ENCODE assay signal across 13 cellular contexts in the genomic region with DNA sequence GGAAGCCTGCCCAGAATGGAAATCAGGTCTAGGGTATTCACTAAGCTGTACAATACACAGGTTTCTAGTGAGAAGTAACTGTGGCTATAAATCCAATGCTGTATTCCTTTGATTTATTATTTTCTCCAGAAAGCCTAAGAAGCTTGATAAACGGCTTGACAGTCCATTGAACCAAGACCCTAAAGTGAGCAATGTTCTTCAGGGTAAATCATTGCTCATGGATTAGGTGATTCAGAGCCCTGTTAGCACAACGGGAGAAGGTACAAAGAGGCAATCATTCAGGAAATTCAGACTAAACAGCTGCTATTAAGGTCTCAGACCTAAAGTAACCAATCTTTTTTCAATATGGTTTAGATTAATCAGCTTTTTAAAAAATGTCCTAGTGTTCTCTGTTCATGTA.
DNase-seq lines count a peak whose midpoint lies in the region; ATAC-seq and TF ChIP-seq lines count a peak whose summit lies in the region.
"Had no signal": no experiment of that assay in that cellular context is flagged by ENCODE, and none has a peak within 500 bp of the region (broad histone marks: within the 10 kb centered on the region; RNA-seq: fewer than 3 reads in every experiment).

No MANE protein-coding gene starts in this region.

- no peak overlapping the region for H3K27ac ChIP-seq in CD8-positive, alpha-beta T cell (ENCODE audit: low read depth, low read length)
- H3K27ac ChIP-seq: GM23248, HL-60 had no signal

- H3K27me3 Mint-ChIP-seq in CD8-positive, alpha-beta T cell (ENCODE audit: low read depth): no peaks in the 10 kb centered on the region
- peaks cover 14% of the 10 kb centered on the region for H3K27me3 Mint-ChIP-seq in nephron progenitor cell (ENCODE audit: low read depth, poor library complexity)

- no peak overlapping the region for H3K4me3 ChIP-seq in CD8-positive, alpha-beta T cell (ENCODE audit: low read depth, low read length)
- no peak overlapping the region for H3K4me3 ChIP-seq in kidney epithelial cell (ENCODE audit: low read depth, low read length)
- H3K4me3 ChIP-seq: GM23248 had no signal

- H3K4me1 Mint-ChIP-seq in CD8-positive, alpha-beta T cell (ENCODE audit: low read depth): peaks cover 34% of the 10 kb centered on the region
- H3K4me1 Mint-ChIP-seq in nephron progenitor cell: peaks cover 70% of the 10 kb centered on the region

- no peaks in the 10 kb centered on the region for H3K36me3 ChIP-seq in CD8-positive, alpha-beta T cell (ENCODE audit: insufficient read depth, low read length)
- no peaks in the 10 kb centered on the region for H3K36me3 ChIP-seq in kidney epithelial cell (ENCODE audit: control insufficient read depth, insufficient read depth, low read length)

- H3K9me3 ChIP-seq in CD8-positive, alpha-beta T cell (ENCODE audit: low read length): no peaks in the 10 kb centered on the region

- peak overlapping the region; percentile 80 for H3K27ac Mint-ChIP-seq in CD8-positive, alpha-beta T cell
- peak overlapping the region; percentile 75 for H3K27ac Mint-ChIP-seq in nephron progenitor cell
- H3K27ac Mint-ChIP-seq: CD14-positive monocyte had no signal

- in situ Hi-C loops in ACHN (cut with HindIII; ENCODE audit: low pct_ligation_motif_present, low pct_unique_long_range_greater_than_20kb, low sequenced_read_pairs): no loop called here

- no peak for TF ChIP-seq CTCF in CD8-positive, alpha-beta T cell (IDR thresholded peaks at IDR 0.05)
- no peak for TF ChIP-seq CTCF in kidney epithelial cell (IDR thresholded peaks at IDR 0.05; ENCODE audit: insufficient read depth, low read length, poor library complexity, severe bottlenecking)
- no peak for TF ChIP-seq CTCF in nephron progenitor cell (IDR thresholded peaks at IDR 0.05)

- CTCF ChIA-PET in CD8-positive, alpha-beta T cell (lab: Charles Lee): interaction anchor here (2.1 to 2.7 kb wide), 2 partner anchors 10 to 48 kb away, joined by 8 to 19 read pairs; no protein-coding TSS in a partner anchor

- H3K36me3 Mint-ChIP-seq in CD8-positive, alpha-beta T cell: no peaks in the 10 kb centered on the region
- no peaks in the 10 kb centered on the region for H3K36me3 Mint-ChIP-seq in nephron progenitor cell (ENCODE audit: low read depth)
- H3K36me3 Mint-ChIP-seq: CD14-positive monocyte had no signal

- DNase-seq in ACHN: peak; percentile 86
- DNase-seq in CD8-positive, alpha-beta T cell: no peak
- DNase-seq in kidney epithelial cell (ENCODE audit: low read depth): peak; percentile 48
- DNase-seq in nephron progenitor cell: no peak
- DNase-seq in anterior cingulate cortex (lab: John Stamatoyannopoulos, UW): no peak
- DNase-seq in NCI-H345 (lab: John Stamatoyannopoulos, UW): no peak
- DNase-seq: Calu3, DMS 273 treated with DMSO at 0.1 percent for 48 hours, GM23248 had no signal

- ATAC-seq in CD8-positive, alpha-beta T cell: no peak
- ATAC-seq in HG02884 (IDR thresholded peaks at IDR 0.05; ENCODE audit: unreplicated experiment): no peak
- ATAC-seq: HCT116 had no signal

- H3K9me3 Mint-ChIP-seq in CD8-positive, alpha-beta T cell: no peaks in the 10 kb centered on the region
- no peaks in the 10 kb centered on the region for H3K9me3 Mint-ChIP-seq in nephron progenitor cell

- H3K4me1 ChIP-seq in CD8-positive, alpha-beta T cell (ENCODE audit: insufficient read depth, low read length): peaks cover 18% of the 10 kb centered on the region

- no peak overlapping the region for H3K4me3 Mint-ChIP-seq in CD8-positive, alpha-beta T cell
- peak overlapping the region; percentile 8 for H3K4me3 Mint-ChIP-seq in nephron progenitor cell
- H3K4me3 Mint-ChIP-seq: CD14-positive monocyte had no signal

- intact Hi-C loops in CD8-positive, alpha-beta T cell (cut with DNase I, micrococcal nuclease): loop anchor here in 1 of 2 experiments (10.0 kb wide), 2 partner anchors 128 to 298 kb away; no protein-coding TSS in a partner anchor

- H3K27me3 ChIP-seq in CD8-positive, alpha-beta T cell (ENCODE audit: insufficient read depth, low read length): no peaks in the 10 kb centered on the region
- no peaks in the 10 kb centered on the region for H3K27me3 ChIP-seq in kidney epithelial cell (ENCODE audit: control insufficient read depth, insufficient read depth, low read length)

- POLR2A ChIA-PET in CD8-positive, alpha-beta T cell (lab: Charles Lee): interaction anchor here (0.8 to 1.1 kb wide), 2 partner anchors 25 to 49 kb away, joined by 3 read pairs; no protein-coding TSS in a partner anchor

Comparison
In these comparisons a context has a peak if more than half of its experiments do, and no peak if none do; other contexts are left out.
1. DNase-seq: peak in ACHN (single experiment) and kidney epithelial cell (single experiment); none in CD8-positive, alpha-beta T cell (0 of 7), nephron progenitor cell (single experiment), anterior cingulate cortex (0 of 58) and NCI-H345 (single experiment).